In the genomic region with DNA sequence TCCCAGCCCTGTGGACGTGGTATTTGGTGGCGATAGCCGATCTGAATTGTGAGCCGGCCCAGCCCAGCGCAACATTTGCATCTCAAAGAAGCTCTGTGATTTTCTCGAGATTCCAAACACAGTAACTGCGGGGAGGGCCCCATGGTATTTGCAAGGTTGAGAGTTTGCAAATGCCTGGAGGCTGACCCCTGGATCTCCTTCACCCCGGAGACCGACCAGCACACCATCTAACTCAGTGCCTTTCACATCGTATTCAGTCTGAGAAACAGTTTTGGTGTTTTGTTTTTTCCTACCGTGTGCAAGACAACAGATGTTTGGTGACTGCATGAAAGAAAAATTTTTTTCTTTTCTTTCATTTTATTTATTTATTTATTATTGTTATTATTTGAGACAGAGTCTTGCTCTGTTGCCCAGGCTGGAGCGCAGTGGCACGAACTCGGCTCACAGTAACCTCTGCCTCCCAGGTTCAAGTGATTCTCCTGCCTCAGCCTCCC, we compare ENCODE assay signal across 22 cellular contexts. TPM values are rescaled to one million over a fixed set of nuclear protein-coding genes. Genes with fewer than 3 reads are reported as not detected.
"Had no signal": no experiment of that assay in that cellular context is flagged by ENCODE, and none has a peak within 500 bp of the region (broad histone marks: within the 10 kb centered on the region; RNA-seq: fewer than 3 reads in every experiment).

No MANE protein-coding gene starts in this region.

- H3K36me3 ChIP-seq: brain microvascular endothelial cell, colonic mucosa, prostate gland, right atrium auricular region, tibial artery had no signal

- H3K27ac Mint-ChIP-seq: activated CD4-positive, alpha-beta T cell treated with anti-CD3 and anti-CD28 coated beads, Interleukin-2, amount 10 ng/mL, durations not matched to agents 7 days and 5 days; nephron progenitor cell had no signal

- H3K9me3 Mint-ChIP-seq: activated CD4-positive, alpha-beta T cell treated with anti-CD3 and anti-CD28 coated beads, Interleukin-2, amount 10 ng/mL, durations not matched to agents 7 days and 5 days; activated T-cell treated with anti-CD3 and anti-CD28 coated beads, Interleukin-2, amount 50 U/mL, for 4 hours; central memory CD8-positive, alpha-beta T cell had no signal

- DNase-seq: activated CD4-positive, alpha-beta T cell treated with anti-CD3 and anti-CD28 coated beads, Interleukin-2, amount 10 ng/mL, durations not matched to agents 7 days and 5 days; activated CD8-positive, alpha-beta memory T cell treated with anti-CD3 and anti-CD28 coated beads, Interleukin-2, amount 50 U/mL, for 4 hours; activated effector memory CD4-positive, alpha-beta T cell treated with Interleukin-2 at 50 U/mL for 16 hours; activated naive CD4-positive, alpha-beta T cell treated with anti-CD3 and anti-CD28 coated beads, Interleukin-2, amount 50 U/mL, for 16 hours; activated T-cell treated with anti-CD3 and anti-CD28 coated beads, Interleukin-2, amount 50 U/mL, for 4 hours; aorta; brain microvascular endothelial cell; colonic mucosa; nephron progenitor cell; stimulated activated CD4-positive, alpha-beta T cell treated with anti-CD3 and anti-CD28 coated beads, Interleukin-2, amount 100 ng/mL, for 24 hours; stimulated activated naive CD8-positive, alpha-beta T cell treated with anti-CD3 and anti-CD28 coated beads, Interleukin-15, Interleukin-2, amounts not matched to agents 100 U/mL and 50 U/mL, for 24 hours; substantia nigra; T-helper 1 cell; T-helper 9 cell; tibial artery had no signal

- H3K27me3 ChIP-seq: brain microvascular endothelial cell, colonic mucosa, right atrium auricular region had no signal

- H3K4me1 Mint-ChIP-seq: activated CD4-positive, alpha-beta T cell treated with anti-CD3 and anti-CD28 coated beads, Interleukin-2, amount 10 ng/mL, durations not matched to agents 7 days and 5 days; central memory CD8-positive, alpha-beta T cell had no signal

- H3K27ac ChIP-seq: brain microvascular endothelial cell, colonic mucosa, prostate gland, right atrium auricular region, tibial artery had no signal

- H3K4me3 ChIP-seq: colonic mucosa, prostate gland, right atrium auricular region, tibial artery had no signal

- H3K27me3 Mint-ChIP-seq: activated CD4-positive, alpha-beta T cell treated with anti-CD3 and anti-CD28 coated beads, Interleukin-2, amount 10 ng/mL, durations not matched to agents 7 days and 5 days; central memory CD8-positive, alpha-beta T cell had no signal

- H3K9me3 ChIP-seq: colonic mucosa, prostate gland, right atrium auricular region, tibial artery had no signal

- ATAC-seq: activated CD4-positive, CD25-positive, alpha-beta regulatory T cell treated with anti-CD3 and anti-CD28 coated beads, Interleukin-2, amount 50 U/mL, for 24 hours; activated T-cell treated with anti-CD3 and anti-CD28 coated beads, Interleukin-2, amount 50 U/mL, for 4 hours; left lobe of liver; stimulated activated naive CD8-positive, alpha-beta T cell treated with anti-CD3 and anti-CD28 coated beads, Interleukin-15, Interleukin-2, amounts not matched to agents 100 U/mL and 50 U/mL, for 24 hours had no signal

- H3K4me3 Mint-ChIP-seq: activated CD4-positive, alpha-beta T cell treated with anti-CD3 and anti-CD28 coated beads, Interleukin-2, amount 10 ng/mL, durations not matched to agents 7 days and 5 days; activated T-cell treated with anti-CD3 and anti-CD28 coated beads, Interleukin-2, amount 50 U/mL, for 4 hours; central memory CD8-positive, alpha-beta T cell; nephron progenitor cell had no signal

RNA-seq across cellular contexts. Expression of gene MYCN, which starts 40.3 kb away (rescaled TPM):
- total RNA-seq: activated CD4-positive, alpha-beta T cell treated with anti-CD3 and anti-CD28 coated beads, Interleukin-2, amount 10 ng/mL, durations not matched to agents 7 days and 5 days; myocyte; osteoblast had no signal
